8 cellular contexts compared by ENCODE assay signal in the genomic region with DNA sequence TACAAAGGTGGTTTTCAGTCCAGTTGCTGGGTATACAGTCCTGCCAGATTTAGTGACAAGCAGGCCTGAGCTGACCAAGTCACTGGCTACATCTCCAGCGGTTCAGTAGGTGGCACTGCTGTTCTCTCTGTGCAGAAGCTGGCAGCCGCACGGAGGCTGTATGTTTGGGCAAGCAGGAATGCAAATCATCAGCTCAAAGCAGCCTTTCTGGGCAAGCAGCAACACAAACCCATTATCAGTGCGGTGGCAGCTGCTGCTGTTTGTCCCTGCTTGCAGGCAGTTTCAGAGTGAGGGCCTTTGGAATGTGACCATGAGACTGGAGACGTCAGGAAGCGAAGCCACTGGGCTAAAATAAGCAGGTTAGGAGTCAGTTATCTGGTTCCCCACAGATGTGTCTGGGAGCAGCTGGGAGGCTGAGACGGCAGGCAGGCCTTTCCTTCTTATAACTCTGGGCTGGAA.
DNase-seq lines count a peak whose midpoint lies in the region; ATAC-seq and TF ChIP-seq lines count a peak whose summit lies in the region.

No MANE protein-coding gene starts in this region.

- H2BK5ac ChIP-seq in trophoblast cell (ENCODE audit: low read depth, low read length, poor library complexity): no peak overlapping the region

- DNase-seq in GM12865 (ENCODE audit: low read depth) (peak; percentile 95), NAMALWA (ENCODE audit: low spot score) (peak; percentile 96), SK-N-DZ (ENCODE audit: low spot score) (peak; percentile 78), glutamatergic neuron (peak; percentile 72), trophoblast cell (peak; percentile 82 to 88), type B pancreatic cell (ENCODE audit: extremely low spot score, unreplicated experiment) (peak; percentile 75)
- peak; percentile 73 for DNase-seq in activated naive CD4-positive, alpha-beta T cell treated with anti-CD3 and anti-CD28 coated beads, Interleukin-2, amount 50 U/mL, for 16 hours

- ATAC-seq in HG02610 (IDR thresholded peaks at IDR 0.05; ENCODE audit: unreplicated experiment): peak; percentile 100

- no peak overlapping the region for H2AFZ ChIP-seq in trophoblast cell (ENCODE audit: insufficient read depth, low read length, poor library complexity)

- H3K4me3 ChIP-seq in GM12865 (ENCODE audit: low read depth, low read length): peak overlapping the region; percentile 9; the same call in 1 of the 2 replicates
- H3K4me3 ChIP-seq in trophoblast cell (ENCODE audit: low read depth, low read length): no peak overlapping the region

- WGBS in trophoblast cell (ENCODE audit: extremely low coverage, insufficient coverage, insufficient read length): no CpG with 5 or more reads among the region's 7 CpGs

- no peaks in the 10 kb centered on the region for H3K79me2 ChIP-seq in trophoblast cell (ENCODE audit: control insufficient read depth, insufficient read depth, low read length, poor library complexity)

- no peak overlapping the region for H3K23ac ChIP-seq in trophoblast cell (ENCODE audit: low read length)

- H4K12ac ChIP-seq in trophoblast cell (ENCODE audit: low read depth, low read length): no peak overlapping the region

- no peak overlapping the region for H3K9ac ChIP-seq in trophoblast cell (ENCODE audit: low read length)

- TF ChIP-seq CTCF in GM12865 (IDR thresholded peaks at IDR 0.05; ENCODE audit: insufficient read depth, low read depth, low read length, missing control alignments) (peak; percentile 91), glutamatergic neuron (IDR thresholded peaks at IDR 0.05; ENCODE audit: partially characterized antibody, unreplicated experiment) (no peak), type B pancreatic cell (conservative IDR thresholded peaks at IDR 0.05) (peak; percentile 80)

- H2BK120ac ChIP-seq in trophoblast cell (ENCODE audit: insufficient read depth, low read length, poor library complexity): no peak overlapping the region

- no peak overlapping the region for H3K14ac ChIP-seq in trophoblast cell (ENCODE audit: low read length)

- H3K9me3 Mint-ChIP-seq in glutamatergic neuron (ENCODE audit: unreplicated experiment): no peaks in the 10 kb centered on the region
- H3K9me3 Mint-ChIP-seq in type B pancreatic cell: no peaks in the 10 kb centered on the region

- H3K36me3 Mint-ChIP-seq in glutamatergic neuron (ENCODE audit: unreplicated experiment) (no peaks in the 10 kb centered on the region), type B pancreatic cell (no peaks in the 10 kb centered on the region)

- H3K27me3 Mint-ChIP-seq in glutamatergic neuron (ENCODE audit: unreplicated experiment): peaks cover 2% of the 10 kb centered on the region
- H3K27me3 Mint-ChIP-seq in type B pancreatic cell: no peaks in the 10 kb centered on the region

- H3K27ac Mint-ChIP-seq in glutamatergic neuron (ENCODE audit: unreplicated experiment): peak overlapping the region; percentile 90
- H3K27ac Mint-ChIP-seq in type B pancreatic cell: peak overlapping the region; percentile 64

- no peaks in the 10 kb centered on the region for H3K9me3 ChIP-seq in trophoblast cell (ENCODE audit: insufficient read depth, low read depth, low read length)

- no peak overlapping the region for H4K8ac ChIP-seq in trophoblast cell (ENCODE audit: low read depth, low read length)

- peak overlapping the region; percentile 8 for H3K4me3 Mint-ChIP-seq in glutamatergic neuron (ENCODE audit: unreplicated experiment)
- H3K4me3 Mint-ChIP-seq in type B pancreatic cell: peak overlapping the region; percentile 35

- H3K4ac ChIP-seq in trophoblast cell (ENCODE audit: low read depth, low read length): no peak overlapping the region

- peak overlapping the region; percentile 26 for H3K27ac ChIP-seq in trophoblast cell (ENCODE audit: low read depth, low read length)

- H3K4me1 ChIP-seq in trophoblast cell (ENCODE audit: control insufficient read depth in 1 of 2, insufficient read depth in 2 of 2, low read length in 2 of 2): no peaks in the 10 kb centered on the region

- peaks cover 5% of the 10 kb centered on the region for H3K4me1 Mint-ChIP-seq in glutamatergic neuron (ENCODE audit: low read depth, unreplicated experiment)
- H3K4me1 Mint-ChIP-seq in type B pancreatic cell (ENCODE audit: unreplicated experiment): peaks cover 9% of the 10 kb centered on the region

- H2AK5ac ChIP-seq in trophoblast cell (ENCODE audit: low read length): no peak overlapping the region

- H3K4me2 ChIP-seq in trophoblast cell (ENCODE audit: low read length): no peak overlapping the region

- no peak overlapping the region for H4K91ac ChIP-seq in trophoblast cell (ENCODE audit: low read depth, low read length)

- H3K79me1 ChIP-seq in trophoblast cell (ENCODE audit: low read length): peaks cover 3% of the 10 kb centered on the region

- H2BK12ac ChIP-seq in trophoblast cell (ENCODE audit: low read length): no peak overlapping the region

- H3K36me3 ChIP-seq in trophoblast cell (ENCODE audit: control insufficient read depth in 1 of 2, insufficient read depth in 2 of 2, low read length in 2 of 2): no peaks in the 10 kb centered on the region

- no peaks in the 10 kb centered on the region for H3K27me3 ChIP-seq in trophoblast cell (ENCODE audit: insufficient read depth, low read length)

- H3K18ac ChIP-seq in trophoblast cell (ENCODE audit: low read length): no peak overlapping the region
